ENCODE assay signal across 8 cellular contexts in genomic region chr12:89524201-89525001, GRCh38. TPM values are rescaled to one million over a fixed set of nuclear protein-coding genes. Genes with fewer than 3 reads are reported as not detected.
DNase-seq lines count a peak whose midpoint lies in the region; ATAC-seq and TF ChIP-seq lines count a peak whose summit lies in the region.

TSS of gene GALNT4 (minus strand) at chr12:89524796. CDS start at chr12:89524549, 247 bp downstream.

- CTCF ChIA-PET in BJ (lab: Yijun Ruan, JAX), result interaction anchor here (0.6 to 10.3 kb wide), 13 partner anchors 10 to 728 kb away, joined by 3 to 104 read pairs (median 4); no protein-coding TSS in a partner anchor
- CTCF ChIA-PET in activated CD8-positive, alpha-beta T cell treated with anti-CD3 and anti-CD28 coated beads, Interleukin-2, amount 10 ng/mL, durations not matched to agents 7 days and 5 days (lab: Charles Lee), result interaction anchor here (0.7 to 10.7 kb wide), 18 partner anchors 11 to 505 kb away, joined by 3 to 180 read pairs (median 5); no protein-coding TSS in a partner anchor

- peak within 1 kb of the TSS; percentile 89 for H3K4me3 Mint-ChIP-seq in activated CD8-positive, alpha-beta T cell treated with anti-CD3 and anti-CD28 coated beads, Interleukin-2, amount 10 ng/mL, durations not matched to agents 7 days and 5 days
- peak within 1 kb of the TSS; percentile 89 for H3K4me3 Mint-ChIP-seq in memory B cell

- H3K4me1 Mint-ChIP-seq in activated CD8-positive, alpha-beta T cell treated with anti-CD3 and anti-CD28 coated beads, Interleukin-2, amount 10 ng/mL, durations not matched to agents 7 days and 5 days (ENCODE audit: low read depth), result peaks cover 71% of the 10 kb centered on the region
- peaks cover 26% of the 10 kb centered on the region for H3K4me1 Mint-ChIP-seq in memory B cell

- peaks cover 55% of the 10 kb centered on the region for H3K36me3 Mint-ChIP-seq in activated CD8-positive, alpha-beta T cell treated with anti-CD3 and anti-CD28 coated beads, Interleukin-2, amount 10 ng/mL, durations not matched to agents 7 days and 5 days (ENCODE audit: low read depth)
- H3K36me3 Mint-ChIP-seq in memory B cell, result peaks cover 9% of the 10 kb centered on the region

- peaks cover 14% of the 10 kb centered on the region for H3K4me1 ChIP-seq in effector memory CD4-positive, alpha-beta T cell (ENCODE audit: control insufficient read depth, insufficient read depth, low read length, poor library complexity, severe bottlenecking)

- H3K27me3 ChIP-seq in BJ (ENCODE audit: control insufficient read depth, insufficient read depth, low read length), result no peaks in the 10 kb centered on the region
- H3K27me3 ChIP-seq in effector memory CD4-positive, alpha-beta T cell (replicated peaks; ENCODE audit: control insufficient read depth, insufficient read depth, low read length, poor library complexity, severe bottlenecking), result no peaks in the 10 kb centered on the region

- POLR2A ChIA-PET in BJ (lab: Charles Lee), result no interaction called here
- POLR2A ChIA-PET in activated CD8-positive, alpha-beta T cell treated with anti-CD3 and anti-CD28 coated beads, Interleukin-2, amount 10 ng/mL, durations not matched to agents 7 days and 5 days (lab: Charles Lee), result interaction anchor here (0.7 to 3.5 kb wide), 14 partner anchors 12 to 505 kb away, joined by 3 to 33 read pairs (median 4); partner anchors contain the start of genes ATP2B1 and DUSP6

- H3K27ac Mint-ChIP-seq in activated CD8-positive, alpha-beta T cell treated with anti-CD3 and anti-CD28 coated beads, Interleukin-2, amount 10 ng/mL, durations not matched to agents 7 days and 5 days, result peak within 1 kb of the TSS; percentile 98
- H3K27ac Mint-ChIP-seq in memory B cell, result peak within 1 kb of the TSS; percentile 94

- no peaks in the 10 kb centered on the region for H3K9me3 ChIP-seq in effector memory CD4-positive, alpha-beta T cell (ENCODE audit: control insufficient read depth, low read length)

- ATAC-seq in GM19023 (IDR thresholded peaks at IDR 0.05; ENCODE audit: unreplicated experiment) (peak; percentile 71), HG03196 (IDR thresholded peaks at IDR 0.05; ENCODE audit: unreplicated experiment) (peak; percentile 76), memory B cell (ENCODE audit: low read depth) (peak; percentile 70)
- ATAC-seq in activated CD8-positive, alpha-beta T cell treated with anti-CD3 and anti-CD28 coated beads, Interleukin-2, amount 10 ng/mL, durations not matched to agents 7 days and 5 days, result peak; percentile 78

- H3K9me3 Mint-ChIP-seq in activated CD8-positive, alpha-beta T cell treated with anti-CD3 and anti-CD28 coated beads, Interleukin-2, amount 10 ng/mL, durations not matched to agents 7 days and 5 days (ENCODE audit: insufficient read depth), result no peaks in the 10 kb centered on the region
- H3K9me3 Mint-ChIP-seq in memory B cell, result no peaks in the 10 kb centered on the region

- H3K36me3 ChIP-seq in BJ (ENCODE audit: control insufficient read depth, insufficient read depth, low read length), result no peaks in the 10 kb centered on the region
- no peaks in the 10 kb centered on the region for H3K36me3 ChIP-seq in effector memory CD4-positive, alpha-beta T cell (ENCODE audit: control insufficient read depth, insufficient read depth, low read length)

- H3K27ac ChIP-seq in effector memory CD4-positive, alpha-beta T cell (ENCODE audit: insufficient read depth, low read length, poor library complexity, severe bottlenecking), result peak within 1 kb of the TSS; percentile 90

- no peaks in the 10 kb centered on the region for H3K27me3 Mint-ChIP-seq in activated CD8-positive, alpha-beta T cell treated with anti-CD3 and anti-CD28 coated beads, Interleukin-2, amount 10 ng/mL, durations not matched to agents 7 days and 5 days (ENCODE audit: low read depth)
- no peaks in the 10 kb centered on the region for H3K27me3 Mint-ChIP-seq in memory B cell

- peak within 1 kb of the TSS; percentile 85 for H3K4me3 ChIP-seq in BJ (ENCODE audit: low read depth, low read length)
- H3K4me3 ChIP-seq in effector memory CD4-positive, alpha-beta T cell (ENCODE audit: insufficient read depth, low read depth, low read length, poor library complexity, severe bottlenecking), result peak within 1 kb of the TSS; percentile 97

- DNase-seq in BJ (ENCODE audit: low read depth) (peak; percentile 39), NCI-H82 (lab: John Stamatoyannopoulos, UW) (peak; percentile 82), memory B cell (ENCODE audit: low spot score in 2 of 2) (peak; percentile 77 to 84)
- DNase-seq in activated CD8-positive, alpha-beta T cell treated with anti-CD3 and anti-CD28 coated beads, Interleukin-2, amount 10 ng/mL, durations not matched to agents 7 days and 5 days, result peak; percentile 86
- DNase-seq in effector memory CD4-positive, alpha-beta T cell, result peak; percentile 58 to 69 (median 65)
- peak; percentile 36 for DNase-seq in stimulated activated CD8-positive, alpha-beta memory T cell treated with anti-CD3 and anti-CD28 coated beads, Interleukin-12 subunit alpha, Interleukin-12 subunit beta, amount 100 ng/mL, for 24 hours (ENCODE audit: extremely low read depth)

- TF ChIP-seq CTCF in BJ (IDR thresholded peaks at IDR 0.05; ENCODE audit: insufficient read depth, low read depth, low read length), result peak; percentile 81

RNA-seq across cellular contexts. Expression of gene GALNT4, which starts in this region (rescaled TPM):
- polyA plus RNA-seq in BJ (2011; rRNA removed), result 2.1 and 4.2 TPM in 2 replicates
- polyA minus RNA-seq in BJ (2011; rRNA and poly(A)+ RNA removed), result 1.8 and 2.2 TPM in 2 replicates
- total RNA-seq in activated CD8-positive, alpha-beta T cell treated with anti-CD3 and anti-CD28 coated beads, Interleukin-2, amount 10 ng/mL, durations not matched to agents 7 days and 5 days, result 10 to 100 TPM; 15.4 to 16.6 TPM

Comparison
In these comparisons a context has a peak if more than half of its experiments do, and no peak if none do; other contexts are left out.
1. Peak in every context shown above with its lines: DNase-seq, ATAC-seq, H3K4me3 ChIP-seq and H3K27ac ChIP-seq.
2. DNase-seq: peak in every context shown above with its lines; median percentile 86 in activated CD8-positive, alpha-beta T cell treated with anti-CD3 and anti-CD28 coated beads, Interleukin-2, amount 10 ng/mL, durations not matched to agents 7 days and 5 days; 82 in NCI-H82; 80 in memory B cell; 65 in effector memory CD4-positive, alpha-beta T cell; 39 in BJ; 36 in stimulated activated CD8-positive, alpha-beta memory T cell treated with anti-CD3 and anti-CD28 coated beads, Interleukin-12 subunit alpha, Interleukin-12 subunit beta, amount 100 ng/mL, for 24 hours.